ENCODE assay signal across 30 cellular contexts in the genomic region with DNA sequence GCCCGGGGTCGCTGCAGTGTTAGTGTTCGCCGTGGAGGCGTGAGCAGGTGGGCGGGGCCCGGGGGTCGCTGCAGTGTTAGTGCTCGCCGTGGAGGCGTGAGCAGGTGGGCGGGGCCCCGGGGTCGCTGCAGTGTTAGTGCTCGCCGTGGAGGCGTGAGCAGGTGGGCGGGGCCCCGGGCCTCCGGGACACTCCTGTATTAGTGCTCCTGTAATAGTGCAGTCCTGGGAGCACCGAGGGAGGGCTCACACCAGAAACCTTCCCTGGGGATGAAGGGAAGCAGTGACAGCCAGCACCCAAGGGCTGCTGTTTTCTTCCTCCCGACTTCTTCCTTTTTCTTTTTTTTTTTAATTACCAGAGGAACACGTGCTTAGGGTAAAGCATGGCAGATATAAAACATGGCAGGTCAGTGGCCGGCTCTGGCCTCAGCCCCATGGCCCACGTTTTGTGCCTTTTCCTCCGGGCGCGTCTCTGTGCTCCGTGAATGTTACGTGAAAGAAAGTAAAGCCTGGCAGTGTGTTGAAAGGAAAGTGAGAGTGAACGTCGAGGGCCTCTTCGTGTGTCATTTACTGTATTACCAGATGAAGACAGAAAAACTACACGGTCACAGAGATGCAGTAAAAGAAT. TPM values are rescaled to one million over a fixed set of nuclear protein-coding genes. Genes with fewer than 3 reads are reported as not detected.
"Had no signal": no experiment of that assay in that cellular context is flagged by ENCODE, and none has a peak within 500 bp of the region (broad histone marks: within the 10 kb centered on the region; RNA-seq: fewer than 3 reads in every experiment).

No MANE protein-coding gene starts in this region.

- H3K27me3 Mint-ChIP-seq: activated CD8-positive, alpha-beta memory T cell treated with anti-CD3 and anti-CD28 coated beads, Interleukin-2, amount 10 ng/mL, durations not matched to agents 7 days and 5 days; activated naive CD8-positive, alpha-beta T cell treated with anti-CD3 and anti-CD28 coated beads for 36 hours; activated T-helper 17 cell treated with anti-CD3 and anti-CD28 coated beads, Interleukin-2, amount 50 U/mL, for 72 hours; IgD-negative memory B cell had no signal

- DNase-seq: activated CD4-positive, alpha-beta T cell treated with anti-CD3 and anti-CD28 coated beads for 4 hours; activated CD4-positive, alpha-beta T cell treated with anti-CD3 and anti-CD28 coated beads, Interleukin-2, amount 50 U/mL, for 48 hours; activated CD8-positive, alpha-beta memory T cell treated with anti-CD3 and anti-CD28 coated beads, Interleukin-2, amount 10 ng/mL, durations not matched to agents 7 days and 5 days; activated gamma-delta T cell; activated naive CD4-positive, alpha-beta T cell treated with anti-CD3 and anti-CD28 coated beads for 36 hours; activated naive CD8-positive, alpha-beta T cell treated with anti-CD3 and anti-CD28 coated beads for 36 hours; activated T-cell treated with anti-CD3 and anti-CD28 coated beads, Interleukin-2, amount 50 U/mL, for 4 hours; brain microvascular endothelial cell; NCI-H1092 treated with DMSO at 0.1 percent for 48 hours; NCI-H1417 treated with DMSO at 0.1 percent for 48 hours; NCI-H1694; NCI-H2029; NCI-H2107; NCI-H2171 treated with DMSO at 0.1 percent for 48 hours; NCI-H345; NCI-H510A; NCI-H526 treated with DMSO at 0.1 percent for 48 hours; NK-92 treated with Interleukin-12 subunit alpha and Interleukin-12 subunit beta, amount 100 ng/mL, for 24 hours; OCI-M1; RPMI8226; SHP77 treated with DMSO at 0.1 percent for 48 hours had no signal

- ATAC-seq: activated CD4-positive, CD25-positive, alpha-beta regulatory T cell treated with anti-CD3 and anti-CD28 coated beads, Interleukin-2, amount 50 U/mL, for 24 hours; activated CD8-positive, alpha-beta memory T cell treated with anti-CD3 and anti-CD28 coated beads, Interleukin-2, amount 10 ng/mL, durations not matched to agents 7 days and 5 days; activated T-cell treated with anti-CD3 and anti-CD28 coated beads, Interleukin-2, amount 50 U/mL, for 4 hours; activated T-helper 17 cell treated with anti-CD3 and anti-CD28 coated beads, Interleukin-2, amount 50 U/mL, for 72 hours; Panc1 had no signal

- H3K9me3 Mint-ChIP-seq: activated naive CD4-positive, alpha-beta T cell treated with anti-CD3 and anti-CD28 coated beads for 36 hours; activated naive CD8-positive, alpha-beta T cell treated with anti-CD3 and anti-CD28 coated beads for 36 hours; activated T-cell treated with anti-CD3 and anti-CD28 coated beads, Interleukin-2, amount 50 U/mL, for 4 hours; activated T-helper 17 cell treated with anti-CD3 and anti-CD28 coated beads, Interleukin-2, amount 50 U/mL, for 72 hours; IgD-negative memory B cell; T-helper 1 cell treated with Interleukin-12 subunit alpha and Interleukin-12 subunit beta and Interleukin-4 antibody, amounts not matched to agents 30 μg/mL and 1 μg/mL, for 36 hours had no signal

- H3K4me1 Mint-ChIP-seq: activated CD8-positive, alpha-beta memory T cell treated with anti-CD3 and anti-CD28 coated beads, Interleukin-2, amount 10 ng/mL, durations not matched to agents 7 days and 5 days; activated T-helper 17 cell treated with anti-CD3 and anti-CD28 coated beads, Interleukin-2, amount 50 U/mL, for 72 hours had no signal

- H3K4me3 Mint-ChIP-seq: activated CD8-positive, alpha-beta memory T cell treated with anti-CD3 and anti-CD28 coated beads, Interleukin-2, amount 10 ng/mL, durations not matched to agents 7 days and 5 days; activated naive CD4-positive, alpha-beta T cell treated with anti-CD3 and anti-CD28 coated beads for 36 hours; activated naive CD8-positive, alpha-beta T cell treated with anti-CD3 and anti-CD28 coated beads for 36 hours; activated T-cell treated with anti-CD3 and anti-CD28 coated beads, Interleukin-2, amount 50 U/mL, for 4 hours; activated T-helper 17 cell treated with anti-CD3 and anti-CD28 coated beads, Interleukin-2, amount 50 U/mL, for 72 hours; IgD-negative memory B cell; T-helper 1 cell treated with Interleukin-12 subunit alpha and Interleukin-12 subunit beta and Interleukin-4 antibody, amounts not matched to agents 30 μg/mL and 1 μg/mL, for 36 hours had no signal

- H3K27me3 ChIP-seq: brain microvascular endothelial cell, cardiac muscle cell had no signal

- H3K4me3 ChIP-seq: cardiac muscle cell had no signal

- H3K27ac Mint-ChIP-seq: activated CD8-positive, alpha-beta memory T cell treated with anti-CD3 and anti-CD28 coated beads, Interleukin-2, amount 10 ng/mL, durations not matched to agents 7 days and 5 days; activated naive CD4-positive, alpha-beta T cell treated with anti-CD3 and anti-CD28 coated beads for 36 hours; activated naive CD8-positive, alpha-beta T cell treated with anti-CD3 and anti-CD28 coated beads for 36 hours; activated T-helper 17 cell treated with anti-CD3 and anti-CD28 coated beads, Interleukin-2, amount 50 U/mL, for 72 hours; T-helper 1 cell treated with Interleukin-12 subunit alpha and Interleukin-12 subunit beta and Interleukin-4 antibody, amounts not matched to agents 30 μg/mL and 1 μg/mL, for 36 hours had no signal

- H3K27ac ChIP-seq: brain microvascular endothelial cell, cardiac muscle cell, KMS-11 had no signal

RNA-seq across cellular contexts. Expression of a gene that starts 58.7 kb away (rescaled TPM):
- total RNA-seq: activated naive CD4-positive, alpha-beta T cell treated with anti-CD3 and anti-CD28 coated beads for 36 hours; MCF 10A; SK-MEL-5 had no signal
